ENCODE assay signal across 9 cellular contexts in the genomic region with DNA sequence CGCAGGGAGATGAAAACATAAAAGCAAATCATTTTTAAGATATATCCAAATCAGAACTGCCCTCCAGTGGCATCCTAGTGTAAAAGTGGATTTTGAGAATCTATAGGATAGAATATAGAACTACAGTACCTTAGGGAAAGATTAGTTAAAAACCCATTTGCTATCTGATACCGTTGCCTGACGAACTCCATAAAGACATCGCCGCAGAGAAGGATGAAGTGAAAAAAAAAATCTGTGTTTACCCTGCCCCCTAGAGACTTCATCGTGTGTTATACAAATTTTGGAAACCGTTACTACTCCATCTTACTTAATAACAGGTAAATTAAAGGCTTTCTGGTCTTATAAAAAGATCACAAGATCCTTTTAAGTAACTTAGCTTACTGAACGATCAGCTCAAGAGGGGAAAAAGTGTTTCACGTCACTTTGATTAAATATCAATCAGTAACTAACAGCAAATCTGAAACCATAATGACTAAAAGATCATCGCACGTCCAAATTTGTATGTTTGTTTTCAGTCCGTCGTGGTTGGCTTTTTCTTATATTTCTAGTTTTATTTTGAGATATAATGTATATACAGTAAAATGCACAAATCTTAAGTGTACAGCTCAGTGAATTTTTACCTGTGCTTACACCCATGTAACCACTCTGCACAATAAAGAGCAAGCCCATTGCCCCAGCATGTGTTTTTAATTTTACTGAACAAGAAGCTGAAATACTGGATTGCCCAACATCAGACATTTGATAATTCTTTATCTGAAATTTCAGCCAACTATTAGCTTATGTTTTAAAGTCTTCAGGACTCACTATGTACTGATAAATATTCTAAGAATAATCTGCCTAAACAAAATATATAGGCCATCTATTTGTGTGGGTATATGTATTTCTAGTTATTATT. TPM values are rescaled to one million over a fixed set of nuclear protein-coding genes. Genes with fewer than 3 reads are reported as not detected.
A peak's percentile ranks its signal among the peaks of the same experiment; 100 is the strongest.
DNase-seq lines count a peak whose midpoint lies in the region; ATAC-seq and TF ChIP-seq lines count a peak whose summit lies in the region.
"Had no signal": no experiment of that assay in that cellular context is flagged by ENCODE, and none has a peak within 500 bp of the region (broad histone marks: within the 10 kb centered on the region; RNA-seq: fewer than 3 reads in every experiment).

No MANE protein-coding gene starts in this region.

- H3K27ac Mint-ChIP-seq in HFFc6 (no peak overlapping the region), endothelial cell (ENCODE audit: unreplicated experiment) (no peak overlapping the region)
- H3K27ac Mint-ChIP-seq: naive B cell had no signal

- peaks cover 16% of the 10 kb centered on the region; the same call in 1 of the 2 replicates for H3K36me3 Mint-ChIP-seq in HFFc6 (ENCODE audit: low read depth)
- H3K36me3 Mint-ChIP-seq in endothelial cell (ENCODE audit: low read depth, unreplicated experiment) = peaks cover 4% of the 10 kb centered on the region
- H3K36me3 Mint-ChIP-seq in activated T-cell treated with anti-CD3 and anti-CD28 coated beads, Interleukin-2, amount 50 U/mL, for 4 hours (ENCODE audit: insufficient read depth) = peaks cover 28% of the 10 kb centered on the region

- H3K9me3 Mint-ChIP-seq in HFFc6 (no peaks in the 10 kb centered on the region), endothelial cell (ENCODE audit: unreplicated experiment) (no peaks in the 10 kb centered on the region)
- no peaks in the 10 kb centered on the region for H3K9me3 Mint-ChIP-seq in activated T-cell treated with anti-CD3 and anti-CD28 coated beads, Interleukin-2, amount 50 U/mL, for 4 hours
- H3K9me3 Mint-ChIP-seq: naive B cell had no signal

- DNase-seq in BJ (ENCODE audit: low read depth) = no peak
- DNase-seq in HFFc6 = peak; percentile 8
- DNase-seq in right atrium auricular region (ENCODE audit: low spot score) = no peak
- no peak for DNase-seq in stimulated activated naive CD8-positive, alpha-beta T cell treated with anti-CD3 and anti-CD28 coated beads, Interleukin-15, Interleukin-2, amounts not matched to agents 100 U/mL and 50 U/mL, for 24 hours
- DNase-seq in endothelial cell (ENCODE audit: low spot score) = no peak
- no peak for DNase-seq in activated T-cell treated with anti-CD3 and anti-CD28 coated beads, Interleukin-2, amount 50 U/mL, for 4 hours
- no peak for DNase-seq in AG20443 (ENCODE audit: low spot score)

- no peaks in the 10 kb centered on the region for H3K27me3 Mint-ChIP-seq in HFFc6 (ENCODE audit: insufficient read depth)
- peaks cover 2% of the 10 kb centered on the region for H3K27me3 Mint-ChIP-seq in endothelial cell (ENCODE audit: unreplicated experiment)
- H3K27me3 Mint-ChIP-seq in activated T-cell treated with anti-CD3 and anti-CD28 coated beads, Interleukin-2, amount 50 U/mL, for 4 hours (ENCODE audit: low read depth) = no peaks in the 10 kb centered on the region
- H3K27me3 Mint-ChIP-seq: naive B cell had no signal

- no peak overlapping the region for H3K4me3 Mint-ChIP-seq in HFFc6
- no peak overlapping the region for H3K4me3 Mint-ChIP-seq in endothelial cell (ENCODE audit: unreplicated experiment)
- H3K4me3 Mint-ChIP-seq in activated T-cell treated with anti-CD3 and anti-CD28 coated beads, Interleukin-2, amount 50 U/mL, for 4 hours = no peak overlapping the region
- H3K4me3 Mint-ChIP-seq: naive B cell had no signal

- peak overlapping the region in 1 of 2 donors; percentile 57 for H3K27ac ChIP-seq in right atrium auricular region

- peak; percentile 2 for ATAC-seq in SK-N-SH treated with all-trans-retinoic acid at 6 μM for 48 hours
- ATAC-seq in stimulated activated naive CD8-positive, alpha-beta T cell treated with anti-CD3 and anti-CD28 coated beads, Interleukin-15, Interleukin-2, amounts not matched to agents 100 U/mL and 50 U/mL, for 24 hours = peak; percentile 11
- ATAC-seq in activated T-cell treated with anti-CD3 and anti-CD28 coated beads, Interleukin-2, amount 50 U/mL, for 4 hours = no peak

- CTCF ChIA-PET in BJ (lab: Yijun Ruan, JAX) = interaction anchor here (0.6 to 3.0 kb wide), 30 partner anchors 9 to 377 kb away, joined by 3 to 22 read pairs (median 5); a partner anchor contains a TSS

- H3K4me3 ChIP-seq in BJ (ENCODE audit: low read depth, low read length) (peak overlapping the region; percentile 49), right atrium auricular region (peak overlapping the region; percentile 76 to 87)

- no peaks in the 10 kb centered on the region for H3K27me3 ChIP-seq in BJ (ENCODE audit: control insufficient read depth, insufficient read depth, low read length)
- no peaks in the 10 kb centered on the region for H3K27me3 ChIP-seq in right atrium auricular region

- H3K4me1 ChIP-seq in right atrium auricular region = peaks cover 0 to 15% of the 10 kb centered on the region in 2 donors

- H3K36me3 ChIP-seq in BJ (ENCODE audit: control insufficient read depth, insufficient read depth, low read length) = peaks cover 2% of the 10 kb centered on the region; the same call in 1 of the 2 replicates
- peaks cover 25% of the 10 kb centered on the region for H3K36me3 ChIP-seq in right atrium auricular region

- peak; percentile 39 for TF ChIP-seq CTCF in BJ (IDR thresholded peaks at IDR 0.05; ENCODE audit: insufficient read depth, low read depth, low read length)
- TF ChIP-seq CTCF in HFFc6 (IDR thresholded peaks at IDR 0.05) = peak; percentile 69
- peak; percentile 21 to 33 for TF ChIP-seq CTCF in right atrium auricular region (IDR thresholded peaks at IDR 0.05)
- TF ChIP-seq CTCF in endothelial cell (IDR thresholded peaks at IDR 0.05; ENCODE audit: unreplicated experiment) = no peak

- H3K9me3 ChIP-seq in right atrium auricular region = no peaks in the 10 kb centered on the region

- H3K4me1 Mint-ChIP-seq in HFFc6 (ENCODE audit: low read depth) (peaks cover 21% of the 10 kb centered on the region), endothelial cell (ENCODE audit: unreplicated experiment) (peaks cover 10% of the 10 kb centered on the region)
- peaks cover 44% of the 10 kb centered on the region for H3K4me1 Mint-ChIP-seq in activated T-cell treated with anti-CD3 and anti-CD28 coated beads, Interleukin-2, amount 50 U/mL, for 4 hours (ENCODE audit: low read depth)

- POLR2A ChIA-PET in BJ (lab: Charles Lee) = no interaction called here

TF ChIP-seq in SK-N-SH treated with all-trans-retinoic acid at 6 μM for 48 hours, 23 proteins besides CTCF, POLR2A, EP300 and RAD21:
- TF ChIP-seq RARB (CRISPR knock-in tag; IDR thresholded peaks at IDR 0.05) (no peak), ZNF565 (CRISPR knock-in tag; conservative IDR thresholded peaks at IDR 0.05; ENCODE audit: low read depth) (no peak), ZFP3 (CRISPR knock-in tag; IDR thresholded peaks at IDR 0.05) (no peak), ESRRG (CRISPR knock-in tag; IDR thresholded peaks at IDR 0.05) (no peak), TCF4 (CRISPR knock-in tag; IDR thresholded peaks at IDR 0.05; ENCODE audit: borderline replicate concordance) (0 out of 2 replicates have a peak, but pooled peaks have one; percentile 44)

RNA-seq across cellular contexts. Expression of a gene that starts 0.9 kb away (rescaled TPM):
- 33.3 and 42.2 TPM in 2 replicates for polyA plus RNA-seq in BJ (2011; rRNA removed)
- polyA minus RNA-seq in BJ (2011; rRNA and poly(A)+ RNA removed) = 26.1 and 28.9 TPM in 2 replicates
- total RNA-seq in HFFc6 (2021; fragmentation: NEBNext Ultra II Directional; extraction: Animal tissue kit (Norgen Biotek cat#: 25700)) = 10 to 100 TPM; 32.5 to 57.6 (median 54.5) TPM
- total RNA-seq in right atrium auricular region (10 to 100 TPM; 18.5 to 20.8 TPM), endothelial cell (ENCODE audit: unreplicated experiment) (50.0 TPM)
- total RNA-seq in activated T-cell treated with anti-CD3 and anti-CD28 coated beads, Interleukin-2, amount 50 U/mL, for 4 hours = 100 to 1,000 TPM; 184 to 240 (median 199) TPM

RNA-seq across cellular contexts. Expression of a gene that starts 41.1 kb away (rescaled TPM):
- polyA plus RNA-seq in BJ (2011; rRNA removed) = not detected in 2 replicates
- not detected in 2 replicates for polyA minus RNA-seq in BJ (2011; rRNA and poly(A)+ RNA removed)
- not detected for total RNA-seq in HFFc6 (2021; fragmentation: NEBNext Ultra II Directional; extraction: Animal tissue kit (Norgen Biotek cat#: 25700))
- total RNA-seq in right atrium auricular region (not detected), endothelial cell (ENCODE audit: unreplicated experiment) (not detected)
- 10 to 100 TPM in 2 of 3 donors, 1 to 10 TPM in 1; 1.8 to 52.4 (median 27.0) TPM for total RNA-seq in activated T-cell treated with anti-CD3 and anti-CD28 coated beads, Interleukin-2, amount 50 U/mL, for 4 hours

Comparison
In these comparisons a context has a peak if more than half of its experiments do, and no peak if none do; other contexts are left out.
1. ATAC-seq: peak in SK-N-SH treated with all-trans-retinoic acid at 6 μM for 48 hours (single experiment) and stimulated activated naive CD8-positive, alpha-beta T cell treated with anti-CD3 and anti-CD28 coated beads, Interleukin-15, Interleukin-2, amounts not matched to agents 100 U/mL and 50 U/mL, for 24 hours (single experiment); none in activated T-cell treated with anti-CD3 and anti-CD28 coated beads, Interleukin-2, amount 50 U/mL, for 4 hours (0 of 2).